In genomic region chr2:37323770-37324535, GRCh38 we compare ENCODE assay signal across 8 cellular contexts. TPM values are rescaled to one million over a fixed set of nuclear protein-coding genes. Genes with fewer than 3 reads are reported as not detected.
DNase-seq lines count a peak whose midpoint lies in the region; ATAC-seq and TF ChIP-seq lines count a peak whose summit lies in the region.

No MANE protein-coding gene starts in this region.

- TF ChIP-seq CTCF in fibroblast of mammary gland (conservative IDR thresholded peaks at IDR 0.05; ENCODE audit: control insufficient read depth, insufficient read depth, low read depth, low read length): no peak
- no peak for TF ChIP-seq CTCF in upper lobe of left lung (IDR thresholded peaks at IDR 0.05)

- peak; percentile 72 for DNase-seq in DMS 273 (lab: John Stamatoyannopoulos, UW; ENCODE audit: unreplicated experiment)
- DNase-seq in DMS 273 treated with DMSO at 0.1 percent for 48 hours (lab: John Stamatoyannopoulos, UW): no peak
- DNase-seq in NCI-H2227 treated with DMSO at 0.1 percent for 48 hours (lab: John Stamatoyannopoulos, UW): peak; percentile 43
- DNase-seq in activated T-cell treated with anti-CD3 and anti-CD28 coated beads, Interleukin-2, amount 50 U/mL, for 24 hours: peak; percentile 61
- DNase-seq in fibroblast of mammary gland (ENCODE audit: low read depth): peak; percentile 31
- DNase-seq in natural killer cell treated with Interleukin-12 subunit alpha and Interleukin-12 subunit beta and Interleukin-15 and Interleukin-18, amount 100 ng/mL, for 72 hours (ENCODE audit: low spot score): peak; percentile 62
- peak in 1 of 2 donors; percentile 53 for DNase-seq in upper lobe of left lung

- H3K4me1 Mint-ChIP-seq in activated T-cell treated with anti-CD3 and anti-CD28 coated beads, Interleukin-2, amount 50 U/mL, for 24 hours (ENCODE audit: low read depth): peaks cover 50% of the 10 kb centered on the region
- H3K4me1 Mint-ChIP-seq in natural killer cell treated with Interleukin-12 subunit alpha and Interleukin-12 subunit beta and Interleukin-15 and Interleukin-18, amount 100 ng/mL, for 72 hours (ENCODE audit: low read depth in 2 of 2): peaks cover 24 to 27% of the 10 kb centered on the region in 2 donors

- H3K4me3 ChIP-seq in fibroblast of mammary gland (ENCODE audit: control insufficient read depth, low read depth, low read length) (peak overlapping the region; percentile 87), upper lobe of left lung (peak overlapping the region; percentile 66 to 90 (median 80))

- H3K36me3 Mint-ChIP-seq in activated T-cell treated with anti-CD3 and anti-CD28 coated beads, Interleukin-2, amount 50 U/mL, for 24 hours (ENCODE audit: low read depth): peaks cover 29% of the 10 kb centered on the region
- no peaks in the 10 kb centered on the region for H3K36me3 Mint-ChIP-seq in natural killer cell treated with Interleukin-12 subunit alpha and Interleukin-12 subunit beta and Interleukin-15 and Interleukin-18, amount 100 ng/mL, for 72 hours

- peak overlapping the region; percentile 93 for H3K4me3 Mint-ChIP-seq in activated T-cell treated with anti-CD3 and anti-CD28 coated beads, Interleukin-2, amount 50 U/mL, for 24 hours
- peak overlapping the region; percentile 89 for H3K4me3 Mint-ChIP-seq in natural killer cell treated with Interleukin-12 subunit alpha and Interleukin-12 subunit beta and Interleukin-15 and Interleukin-18, amount 100 ng/mL, for 72 hours

- H3K27me3 Mint-ChIP-seq in activated T-cell treated with anti-CD3 and anti-CD28 coated beads, Interleukin-2, amount 50 U/mL, for 24 hours: peaks cover 19% of the 10 kb centered on the region
- peaks cover 7 to 20% of the 10 kb centered on the region in 2 donors for H3K27me3 Mint-ChIP-seq in natural killer cell treated with Interleukin-12 subunit alpha and Interleukin-12 subunit beta and Interleukin-15 and Interleukin-18, amount 100 ng/mL, for 72 hours

- no peak for TF ChIP-seq EP300 in upper lobe of left lung (IDR thresholded peaks at IDR 0.05)

- no peak for TF ChIP-seq POLR2A in upper lobe of left lung (IDR thresholded peaks at IDR 0.05)

- peak; percentile 16 for ATAC-seq in HG02623 (IDR thresholded peaks at IDR 0.05; ENCODE audit: unreplicated experiment)
- ATAC-seq in natural killer cell treated with Interleukin-12 subunit alpha and Interleukin-12 subunit beta and Interleukin-15 and Interleukin-18, amount 100 ng/mL, for 72 hours: peak; percentile 65
- peak; percentile 28 to 48 for ATAC-seq in upper lobe of left lung (ENCODE audit: low FRiP score in 2 of 2)

- no peaks in the 10 kb centered on the region for H3K27me3 ChIP-seq in upper lobe of left lung

- 1% methylated on average over 28 to 29 of the region's 62 CpGs for WGBS in upper lobe of left lung, 2 donors

- peak overlapping the region; percentile 89 to 96 (median 92) for H3K27ac ChIP-seq in upper lobe of left lung

- H3K27ac Mint-ChIP-seq in activated T-cell treated with anti-CD3 and anti-CD28 coated beads, Interleukin-2, amount 50 U/mL, for 24 hours: peak overlapping the region; percentile 97
- peak overlapping the region; percentile 84 to 97 for H3K27ac Mint-ChIP-seq in natural killer cell treated with Interleukin-12 subunit alpha and Interleukin-12 subunit beta and Interleukin-15 and Interleukin-18, amount 100 ng/mL, for 72 hours

- H3K9me3 ChIP-seq in upper lobe of left lung: no peaks in the 10 kb centered on the region

- H3K36me3 ChIP-seq in upper lobe of left lung: no peaks in the 10 kb centered on the region

- no peaks in the 10 kb centered on the region for H3K9me3 Mint-ChIP-seq in activated T-cell treated with anti-CD3 and anti-CD28 coated beads, Interleukin-2, amount 50 U/mL, for 24 hours
- no peaks in the 10 kb centered on the region for H3K9me3 Mint-ChIP-seq in natural killer cell treated with Interleukin-12 subunit alpha and Interleukin-12 subunit beta and Interleukin-15 and Interleukin-18, amount 100 ng/mL, for 72 hours

- H3K4me1 ChIP-seq in upper lobe of left lung: peaks cover 26 to 43% (median 34%) of the 10 kb centered on the region in 4 donors

RNA-seq across cellular contexts. Expression of gene PRKD3, which starts 0.7 kb away (rescaled TPM):
- total RNA-seq in natural killer cell treated with Interleukin-12 subunit alpha and Interleukin-12 subunit beta and Interleukin-15 and Interleukin-18, amount 100 ng/mL, for 72 hours: 10 to 100 TPM; 41.4 to 43.8 TPM
- 10 to 100 TPM; 25.5 to 57.6 (median 39.5) TPM for total RNA-seq in upper lobe of left lung

RNA-seq across cellular contexts. Expression of gene QPCT, which starts 20.5 kb away (rescaled TPM):
- total RNA-seq in natural killer cell treated with Interleukin-12 subunit alpha and Interleukin-12 subunit beta and Interleukin-15 and Interleukin-18, amount 100 ng/mL, for 72 hours: 1 to 10 TPM in 1 of 2 donors, under 1 TPM in 1; 0.33 to 1.5 TPM
- 10 to 100 TPM in 1 of 6 donors, 1 to 10 TPM in 4, not detected in 1; 2.0 to 12.5 (median 6.0) TPM for total RNA-seq in upper lobe of left lung
